1 cellular context compared by ENCODE assay signal in the genomic region with DNA sequence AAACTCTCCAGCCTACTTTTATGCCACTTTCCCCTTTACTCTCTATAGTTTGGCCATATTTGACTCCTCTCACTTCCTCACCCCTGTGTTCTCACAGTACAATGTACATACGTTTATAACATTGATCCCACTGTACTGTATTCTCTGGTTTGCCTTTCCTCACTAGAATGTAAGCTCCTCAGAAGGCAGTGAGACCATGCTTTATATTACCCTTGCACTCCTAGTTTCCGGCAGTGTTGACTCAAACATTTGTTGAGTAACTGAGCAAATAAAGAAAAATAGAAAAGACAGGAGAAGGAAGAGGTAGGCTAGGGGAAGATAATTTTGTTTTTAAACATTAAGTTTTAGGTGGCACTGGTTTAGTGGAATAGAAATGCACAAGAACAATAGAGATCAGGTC.
TF ChIP-seq lines count a peak whose summit lies in the region.
"Not testable (repeated sequence)": the region's sequence is repeated elsewhere in the genome, so short reads cannot be mapped to it uniquely, and the experiment has no call there.

No MANE protein-coding gene starts in this region.

TF ChIP-seq in HepG2, 621 proteins besides CTCF, POLR2A, EP300 and RAD21:
- peak; percentile 45; the same call in 1 of the 2 replicates for TF ChIP-seq GATAD2A (CRISPR knock-in tag; IDR thresholded peaks at IDR 0.05)
- not testable (repeated sequence) for TF ChIP-seq FOXA1 (IDR thresholded peaks at IDR 0.05)
- peak; percentile 37; the same call in 1 of the 2 replicates for TF ChIP-seq FOXA1 (CRISPR knock-in tag; IDR thresholded peaks at IDR 0.05)
